Comparison of ENCODE assay signal across 8 cellular contexts in genomic region chr1:48817505-48818114, GRCh38. TPM values are rescaled to one million over a fixed set of nuclear protein-coding genes. Genes with fewer than 3 reads are reported as not detected.
DNase-seq lines count a peak whose midpoint lies in the region; ATAC-seq and TF ChIP-seq lines count a peak whose summit lies in the region.

No MANE protein-coding gene starts in this region.

- H3K27ac ChIP-seq in Panc1 (ENCODE audit: low read length) (no peak overlapping the region), dorsolateral prefrontal cortex (no peak overlapping the region), upper lobe of right lung (no peak overlapping the region)

- no peaks in the 10 kb centered on the region for H3K36me3 ChIP-seq in Panc1 (ENCODE audit: control insufficient read depth, insufficient read depth, low read length)
- no peaks in the 10 kb centered on the region for H3K36me3 ChIP-seq in upper lobe of right lung

- H3K9me3 ChIP-seq in Panc1 (ENCODE audit: control insufficient read depth, insufficient read depth, low read depth, low read length) (no peaks in the 10 kb centered on the region), upper lobe of right lung (no peaks in the 10 kb centered on the region)

- no peak overlapping the region for H3K4me3 ChIP-seq in Panc1 (ENCODE audit: low read depth in 2 of 2, low read length in 2 of 2)
- H3K4me3 ChIP-seq in dorsolateral prefrontal cortex = no peak overlapping the region
- no peak overlapping the region for H3K4me3 ChIP-seq in upper lobe of right lung

- H3K4me1 ChIP-seq in Panc1 (ENCODE audit: control insufficient read depth, insufficient read depth, low read length) (no peaks in the 10 kb centered on the region), upper lobe of right lung (no peaks in the 10 kb centered on the region)

- ATAC-seq in GM19324 (IDR thresholded peaks at IDR 0.05; ENCODE audit: low FRiP score, unreplicated experiment) = peak; percentile 76
- ATAC-seq in Panc1 = peak; percentile 82
- ATAC-seq in upper lobe of right lung = peak; percentile 91

- no TSS peak for BruUV-seq in Panc1 (replicated peaks; lab: Mats Ljungman, UMichigan)

- H3K27me3 ChIP-seq in Panc1 (ENCODE audit: control insufficient read depth, insufficient read depth, low read length) (no peaks in the 10 kb centered on the region), dorsolateral prefrontal cortex (no peaks in the 10 kb centered on the region), upper lobe of right lung (no peaks in the 10 kb centered on the region)

- in situ Hi-C loops in Panc1 (cut with HindIII; ENCODE audit: low pct_unique_long_range_greater_than_20kb, low sequenced_read_pairs) = no loop called here

- TF ChIP-seq CTCF in Panc1 (IDR thresholded peaks at IDR 0.05) (peak; percentile 89), dorsolateral prefrontal cortex (IDR thresholded peaks at IDR 0.05 in 54 of 56, conservative IDR thresholded peaks at IDR 0.05 in 2 of 56; ENCODE audit: low read depth in 1 of 56, partially characterized antibody in 56 of 56) (peak; percentile 24 to 89 (median 73)), upper lobe of right lung (IDR thresholded peaks at IDR 0.05) (peak; percentile 78)

- CTCF ChIA-PET in Panc1 (lab: Charles Lee) = interaction anchor here (1.3 kb wide), 1 partner anchor 140 kb away, joined by 11 read pairs; no protein-coding TSS in a partner anchor

- DNase-seq in DMS53 treated with DMSO at 0.1 percent for 48 hours (lab: John Stamatoyannopoulos, UW; ENCODE audit: unreplicated experiment) (peak; percentile 77), HK-2 (ENCODE audit: unreplicated experiment) (peak; percentile 41), Panc1 (ENCODE audit: low read depth, low spot score) (peak; percentile 28), dorsolateral prefrontal cortex (peak; percentile 11 to 73 (median 58)), lung microvascular endothelial cell (ENCODE audit: low read depth in 2 of 2) (peak; percentile 40 to 68), upper lobe of right lung (peak; percentile 71)
- no peak for DNase-seq in activated T-cell treated with anti-CD3 and anti-CD28 coated beads, Interleukin-2, amount 50 U/mL, for 1 hour

- POLR2A ChIA-PET in Panc1 (lab: Charles Lee) = no interaction called here

- intact Hi-C loops in Panc1 (cut with micrococcal nuclease; ENCODE audit: unreplicated experiment) = loop anchor here (2.0 kb wide), 1 partner anchor 243 kb away; no protein-coding TSS in a partner anchor
- intact Hi-C loops in dorsolateral prefrontal cortex (cut with DNase I) = loop anchor here (2.0 to 10.0 kb wide), 4 partner anchors 120 to 243 kb away; no protein-coding TSS in a partner anchor
- intact Hi-C loops in upper lobe of right lung (cut with DNase I) = no loop called here

RNA-seq across cellular contexts. Expression of gene BEND5, which starts 40.9 kb away (rescaled TPM):
- not detected for total RNA-seq in Panc1 (2021; ENCODE audit: unreplicated experiment)
- polyA plus RNA-seq in Panc1 (2012; ENCODE audit: insufficient read length) = not detected
- total RNA-seq in dorsolateral prefrontal cortex = 10 to 100 TPM; 12.5 to 53.8 (median 28.3) TPM
- total RNA-seq in lung microvascular endothelial cell = 0.87 and 1.4 TPM in 2 replicates
- 3.4 TPM for total RNA-seq in upper lobe of right lung
